Comparison of ENCODE assay signal across 8 cellular contexts in genomic region chr1:167342846-167343245, GRCh38.
DNase-seq lines count a peak whose midpoint lies in the region; ATAC-seq and TF ChIP-seq lines count a peak whose summit lies in the region.

No MANE protein-coding gene starts in this region.

- TF ChIP-seq CTCF in GM06990 (IDR thresholded peaks at IDR 0.05; ENCODE audit: insufficient read depth, low read length, poor library complexity, severe bottlenecking), result peak; percentile 31

- no peaks in the 10 kb centered on the region; the same call in 1 of the 2 replicates for H3K36me3 ChIP-seq in GM06990 (ENCODE audit: control insufficient read depth, insufficient read depth, low read length)

- H3K4me3 ChIP-seq in GM06990 (replicated peaks; ENCODE audit: low read depth, low read length), result no peak overlapping the region

- intact Hi-C loops in cardiac septum (cut with DNase I), result no loop called here

- H3K27me3 ChIP-seq in GM06990 (replicated peaks; ENCODE audit: control insufficient read depth, insufficient read depth, low read length), result no peaks in the 10 kb centered on the region

- ATAC-seq in GM21526 (IDR thresholded peaks at IDR 0.05; ENCODE audit: low FRiP score, unreplicated experiment), result peak; percentile 59

- DNase-seq in GM06990 (ENCODE audit: extremely low read depth, insufficient read length), result no peak
- peak; percentile 75 for DNase-seq in NAMALWA (ENCODE audit: low spot score)
- peak; percentile 30 for DNase-seq in kidney glomerular epithelial cell (lab: John Stamatoyannopoulos, UW)
- no peak for DNase-seq in cardiac septum (ENCODE audit: low spot score)
- no peak for DNase-seq in NCI-H2227 (lab: John Stamatoyannopoulos, UW; ENCODE audit: unreplicated experiment)
- DNase-seq in MV-4-11 (lab: John Stamatoyannopoulos, UW), result no peak
- no peak for DNase-seq in ecto neural progenitor cell (ENCODE audit: low spot score)

Comparison
In these comparisons a context has a peak if more than half of its experiments do, and no peak if none do; other contexts are left out.
1. DNase-seq: peak in NAMALWA (single experiment) and kidney glomerular epithelial cell (single experiment); none in GM06990 (single experiment), cardiac septum (single experiment), NCI-H2227 (single experiment), MV-4-11 (single experiment) and ecto neural progenitor cell (single experiment).